Comparison of ENCODE assay signal across 29 cellular contexts in genomic region chr2:167771628-167772027, GRCh38.
"Had no signal": no experiment of that assay in that cellular context is flagged by ENCODE, and none has a peak within 500 bp of the region (broad histone marks: within the 10 kb centered on the region; RNA-seq: fewer than 3 reads in every experiment).

No MANE protein-coding gene starts in this region.

- FAIRE-seq: colon, endometrium, endothelial cell of umbilical vein, frontal cortex had no signal

- DNase-seq: colonic mucosa; cortex of kidney; dermis blood vessel endothelial cell; dorsolateral prefrontal cortex; effector CD4-positive, alpha-beta T cell; effector CD8-positive, alpha-beta T cell; effector memory CD4-positive, alpha-beta T cell; effector memory CD8-positive, alpha-beta T cell; endodermal cell; erythroblast; esophagus squamous epithelium; foreskin fibroblast; foreskin keratinocyte; foreskin melanocyte; gastrocnemius medialis; glutamatergic neuron; head of caudate nucleus; heart left ventricle; heart right ventricle had no signal

- H3K27ac ChIP-seq: colonic mucosa, coronary artery, dorsolateral prefrontal cortex, epithelial cell of prostate, esophagus muscularis mucosa, esophagus squamous epithelium, foreskin keratinocyte, gastroesophageal sphincter, heart left ventricle, heart right ventricle had no signal

- H3K9me3 Mint-ChIP-seq: dendritic cell treated with granulocyte-macrophage colony-stimulating factor and Interleukin-4, amounts not matched to agents 40 ng/mL and 50 ng/mL, for 4 days; effector memory CD8-positive, alpha-beta T cell; endodermal cell had no signal

- H3K4me1 ChIP-seq: colonic mucosa, esophagus muscularis mucosa, esophagus squamous epithelium, foreskin keratinocyte, gastroesophageal sphincter, heart left ventricle, heart right ventricle had no signal

- H3K9me3 ChIP-seq: colonic mucosa, esophagus squamous epithelium, gastrocnemius medialis had no signal

- H3K4me3 ChIP-seq: colonic mucosa, coronary artery, dorsolateral prefrontal cortex, esophagus muscularis mucosa, esophagus squamous epithelium, gastrocnemius medialis, gastroesophageal sphincter, heart left ventricle, heart right ventricle had no signal

- H3K4me1 Mint-ChIP-seq: endodermal cell had no signal

- H3K27me3 ChIP-seq: colonic mucosa, dorsolateral prefrontal cortex, esophagus muscularis mucosa, esophagus squamous epithelium, foreskin keratinocyte, gastrocnemius medialis, gastroesophageal sphincter, heart left ventricle, heart right ventricle had no signal

- H3K36me3 ChIP-seq: colonic mucosa, esophagus muscularis mucosa, esophagus squamous epithelium, gastrocnemius medialis, gastroesophageal sphincter, heart left ventricle, heart right ventricle had no signal

- H3K27ac Mint-ChIP-seq: dendritic cell treated with granulocyte-macrophage colony-stimulating factor and Interleukin-4, amounts not matched to agents 40 ng/mL and 50 ng/mL, for 4 days; effector memory CD8-positive, alpha-beta T cell; endodermal cell had no signal

- H3K27me3 Mint-ChIP-seq: dendritic cell treated with granulocyte-macrophage colony-stimulating factor and Interleukin-4, amounts not matched to agents 40 ng/mL and 50 ng/mL, for 4 days; effector memory CD8-positive, alpha-beta T cell had no signal

- ATAC-seq: effector memory CD8-positive, alpha-beta T cell; esophagus mucosa; foreskin keratinocyte; gastrocnemius medialis; gastroesophageal sphincter; heart left ventricle; heart right ventricle had no signal

- H3K4me3 Mint-ChIP-seq: dendritic cell treated with granulocyte-macrophage colony-stimulating factor and Interleukin-4, amounts not matched to agents 40 ng/mL and 50 ng/mL, for 4 days; effector memory CD8-positive, alpha-beta T cell; endodermal cell had no signal
